ENCODE assay signal across 1 cellular context in the genomic region with DNA sequence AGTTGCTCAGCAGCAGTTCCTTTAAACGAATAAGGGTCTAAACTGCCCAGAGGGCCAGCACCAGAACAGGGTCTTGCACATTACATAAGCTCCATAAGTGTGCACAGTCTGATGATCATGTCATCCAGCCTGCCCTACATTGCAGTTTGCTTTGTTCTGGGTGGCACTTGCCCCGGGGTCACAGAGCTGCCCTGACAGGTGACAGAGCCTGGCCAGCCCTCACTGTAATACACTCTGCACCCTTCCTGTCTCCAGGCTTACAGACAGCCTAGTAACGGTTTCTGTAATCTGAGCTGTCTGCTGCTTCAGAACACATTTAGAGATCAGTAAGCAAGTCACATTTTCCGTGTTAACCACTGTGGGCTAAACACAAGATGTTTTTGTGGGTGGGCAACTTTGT.
TF ChIP-seq lines count a peak whose summit lies in the region.

No MANE protein-coding gene starts in this region.

TF ChIP-seq in GM12878, 131 proteins besides CTCF, POLR2A, EP300 and RAD21 (continued from another document):
- TF ChIP-seq, protein P1, sequence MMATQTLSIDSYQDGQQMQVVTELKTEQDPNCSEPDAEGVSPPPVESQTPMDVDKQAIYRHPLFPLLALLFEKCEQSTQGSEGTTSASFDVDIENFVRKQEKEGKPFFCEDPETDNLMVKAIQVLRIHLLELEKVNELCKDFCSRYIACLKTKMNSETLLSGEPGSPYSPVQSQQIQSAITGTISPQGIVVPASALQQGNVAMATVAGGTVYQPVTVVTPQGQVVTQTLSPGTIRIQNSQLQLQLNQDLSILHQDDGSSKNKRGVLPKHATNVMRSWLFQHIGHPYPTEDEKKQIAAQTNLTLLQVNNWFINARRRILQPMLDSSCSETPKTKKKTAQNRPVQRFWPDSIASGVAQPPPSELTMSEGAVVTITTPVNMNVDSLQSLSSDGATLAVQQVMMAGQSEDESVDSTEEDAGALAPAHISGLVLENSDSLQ (IDR thresholded peaks at IDR 0.05) = no peak
- TF ChIP-seq YY1 (IDR thresholded peaks at IDR 0.05; ENCODE audit: low read depth, low read length) (no peak), POLR2AphosphoS2 (IDR thresholded peaks at IDR 0.05; ENCODE audit: low read depth, low read length) (no peak), FOXM1 (IDR thresholded peaks at IDR 0.05; ENCODE audit: low read depth, low read length) (no peak), RELA (IDR thresholded peaks at IDR 0.05; ENCODE audit: borderline replicate concordance, partially characterized antibody) (no peak), TCF7 (IDR thresholded peaks at IDR 0.05; ENCODE audit: borderline replicate concordance) (no peak), NR2C2 (IDR thresholded peaks at IDR 0.05; ENCODE audit: borderline replicate concordance, control insufficient read depth, insufficient read length, low read depth) (no peak), POLR2AphosphoS5 (IDR thresholded peaks at IDR 0.05; ENCODE audit: low read length) (no peak), KDM1A (IDR thresholded peaks at IDR 0.05; ENCODE audit: borderline replicate concordance) (no peak), SUPT20H (IDR thresholded peaks at IDR 0.05; ENCODE audit: borderline replicate concordance, control insufficient read depth, low read depth, low read length) (no peak), WRNIP1 (IDR thresholded peaks at IDR 0.05; ENCODE audit: borderline replicate concordance, low read depth, low read length) (no peak), NBN (IDR thresholded peaks at IDR 0.05) (no peak), EED (IDR thresholded peaks at IDR 0.05; ENCODE audit: low read depth) (no peak)
- TF ChIP-seq, protein P2, sequence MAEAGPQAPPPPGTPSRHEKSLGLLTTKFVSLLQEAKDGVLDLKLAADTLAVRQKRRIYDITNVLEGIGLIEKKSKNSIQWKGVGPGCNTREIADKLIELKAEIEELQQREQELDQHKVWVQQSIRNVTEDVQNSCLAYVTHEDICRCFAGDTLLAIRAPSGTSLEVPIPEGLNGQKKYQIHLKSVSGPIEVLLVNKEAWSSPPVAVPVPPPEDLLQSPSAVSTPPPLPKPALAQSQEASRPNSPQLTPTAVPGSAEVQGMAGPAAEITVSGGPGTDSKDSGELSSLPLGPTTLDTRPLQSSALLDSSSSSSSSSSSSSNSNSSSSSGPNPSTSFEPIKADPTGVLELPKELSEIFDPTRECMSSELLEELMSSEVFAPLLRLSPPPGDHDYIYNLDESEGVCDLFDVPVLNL (IDR thresholded peaks at IDR 0.05; ENCODE audit: low read depth, low read length) = no peak
- TF ChIP-seq, protein P3, sequence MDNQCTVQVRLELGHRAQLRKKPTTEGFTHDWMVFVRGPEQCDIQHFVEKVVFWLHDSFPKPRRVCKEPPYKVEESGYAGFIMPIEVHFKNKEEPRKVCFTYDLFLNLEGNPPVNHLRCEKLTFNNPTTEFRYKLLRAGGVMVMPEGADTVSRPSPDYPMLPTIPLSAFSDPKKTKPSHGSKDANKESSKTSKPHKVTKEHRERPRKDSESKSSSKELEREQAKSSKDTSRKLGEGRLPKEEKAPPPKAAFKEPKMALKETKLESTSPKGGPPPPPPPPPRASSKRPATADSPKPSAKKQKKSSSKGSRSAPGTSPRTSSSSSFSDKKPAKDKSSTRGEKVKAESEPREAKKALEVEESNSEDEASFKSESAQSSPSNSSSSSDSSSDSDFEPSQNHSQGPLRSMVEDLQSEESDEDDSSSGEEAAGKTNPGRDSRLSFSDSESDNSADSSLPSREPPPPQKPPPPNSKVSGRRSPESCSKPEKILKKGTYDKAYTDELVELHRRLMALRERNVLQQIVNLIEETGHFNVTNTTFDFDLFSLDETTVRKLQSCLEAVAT (IDR thresholded peaks at IDR 0.05) = no peak
- TF ChIP-seq, protein P4, sequence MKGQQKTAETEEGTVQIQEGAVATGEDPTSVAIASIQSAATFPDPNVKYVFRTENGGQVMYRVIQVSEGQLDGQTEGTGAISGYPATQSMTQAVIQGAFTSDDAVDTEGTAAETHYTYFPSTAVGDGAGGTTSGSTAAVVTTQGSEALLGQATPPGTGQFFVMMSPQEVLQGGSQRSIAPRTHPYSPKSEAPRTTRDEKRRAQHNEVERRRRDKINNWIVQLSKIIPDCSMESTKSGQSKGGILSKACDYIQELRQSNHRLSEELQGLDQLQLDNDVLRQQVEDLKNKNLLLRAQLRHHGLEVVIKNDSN (IDR thresholded peaks at IDR 0.05; ENCODE audit: borderline replicate concordance, extremely low read length, insufficient read depth, low read depth, low read length) = no peak
